ENCODE assay signal across 3 cellular contexts in genomic region chr22:27959335-27960090, GRCh38.
A peak's percentile ranks its signal among the peaks of the same experiment; 100 is the strongest.
TF ChIP-seq lines count a peak whose summit lies in the region.

No MANE protein-coding gene starts in this region.

TF ChIP-seq in GM23338, 12 proteins besides CTCF, POLR2A, EP300 and RAD21 (continues in another document):
- TF ChIP-seq ZNF331 (CRISPR knock-in tag; IDR thresholded peaks at IDR 0.05; ENCODE audit: low read depth): no peak
- TF ChIP-seq ZNF114 (CRISPR knock-in tag; IDR thresholded peaks at IDR 0.05): no peak
- TF ChIP-seq EZH2phosphoT487 (IDR thresholded peaks at IDR 0.05; ENCODE audit: unreplicated experiment): no peak
- TF ChIP-seq ZNF462 (CRISPR knock-in tag; IDR thresholded peaks at IDR 0.05): no peak
- no peak for TF ChIP-seq EZH2 (IDR thresholded peaks at IDR 0.05; ENCODE audit: low read depth, unreplicated experiment)
- TF ChIP-seq STAT1 (IDR thresholded peaks at IDR 0.05; ENCODE audit: unreplicated experiment): no peak

TF ChIP-seq in IMR-90, 13 proteins besides CTCF, POLR2A, EP300 and RAD21:
- TF ChIP-seq MXI1 (IDR thresholded peaks at IDR 0.05; ENCODE audit: borderline replicate concordance, low read depth, low read length) (no peak), FOS (IDR thresholded peaks at IDR 0.05; ENCODE audit: low read depth, low read length) (no peak), MAFK (IDR thresholded peaks at IDR 0.05; ENCODE audit: low read depth, low read length) (no peak), MAZ (IDR thresholded peaks at IDR 0.05; ENCODE audit: borderline replicate concordance, low read depth, low read length) (no peak), SMC3 (IDR thresholded peaks at IDR 0.05; ENCODE audit: low read depth, low read length) (no peak), CHD1 (IDR thresholded peaks at IDR 0.05; ENCODE audit: low read depth, low read length) (no peak), BHLHE40 (IDR thresholded peaks at IDR 0.05; ENCODE audit: low read depth, low read length) (no peak), CEBPB (IDR thresholded peaks at IDR 0.05; ENCODE audit: low read depth, low read length) (no peak), RCOR1 (IDR thresholded peaks at IDR 0.05; ENCODE audit: insufficient replicate concordance, low read length) (no peak), USF2 (IDR thresholded peaks at IDR 0.05; ENCODE audit: low read depth, low read length) (no peak), RFX5 (IDR thresholded peaks at IDR 0.05; ENCODE audit: low read depth, low read length) (no peak), ELK1 (IDR thresholded peaks at IDR 0.05; ENCODE audit: borderline replicate concordance, low read depth, low read length) (no peak), NFE2L2 (IDR thresholded peaks at IDR 0.05; ENCODE audit: low read depth, low read length) (no peak)

TF ChIP-seq in endothelial cell of umbilical vein, 7 proteins besides CTCF, POLR2A, EP300 and RAD21:
- TF ChIP-seq JUN (IDR thresholded peaks at IDR 0.05; ENCODE audit: borderline replicate concordance, insufficient read depth, insufficient read length, low read depth) (no peak), MAX (IDR thresholded peaks at IDR 0.05; ENCODE audit: insufficient read depth, insufficient read length) (peak; percentile 37)
